Comparison of ENCODE assay signal across 14 cellular contexts in genomic region chr19:47776568-47776967, GRCh38. TPM values are rescaled to one million over a fixed set of nuclear protein-coding genes. Genes with fewer than 3 reads are reported as not detected.
A peak's percentile ranks its signal among the peaks of the same experiment; 100 is the strongest.
DNase-seq lines count a peak whose midpoint lies in the region; ATAC-seq, FAIRE-seq and TF ChIP-seq lines count a peak whose summit lies in the region.
"Had no signal": no experiment of that assay in that cellular context is flagged by ENCODE, and none has a peak within 500 bp of the region (broad histone marks: within the 10 kb centered on the region; RNA-seq: fewer than 3 reads in every experiment).

No MANE protein-coding gene starts in this region.

- no peak overlapping the region for H3K27ac ChIP-seq in CD8-positive, alpha-beta memory T cell (ENCODE audit: low read depth, low read length)
- no peak overlapping the region for H3K27ac ChIP-seq in K562 (ENCODE audit: extremely low read depth, low read depth, low read length)

- no peak for DNase-seq in CD8-positive, alpha-beta memory T cell
- peak; percentile 94 for DNase-seq in NCI-H146 (lab: John Stamatoyannopoulos, UW)
- no peak for DNase-seq in K562 (ENCODE audit: extremely low read depth in 1 of 4, low spot score in 3 of 4)
- peak; percentile 64 for DNase-seq in medulla oblongata (ENCODE audit: extremely low spot score)
- DNase-seq in cardiac septum (ENCODE audit: low spot score), result no peak
- DNase-seq in iPS-NIHi7 (ENCODE audit: extremely low spot score), result no peak
- DNase-seq in NOMO-1 treated with DMSO at 0.1 percent for 48 hours (lab: John Stamatoyannopoulos, UW; ENCODE audit: unreplicated experiment), result no peak
- DNase-seq: activated B cell treated with CpG ODN at 0.5 μM for 24 hours, heart right ventricle, MV-4-11, spleen had no signal

- no peak for TF ChIP-seq POLR2A in K562 (conservative IDR thresholded peaks at IDR 0.05)

- peaks cover 2% of the 10 kb centered on the region for H3K36me3 ChIP-seq in CD8-positive, alpha-beta memory T cell (ENCODE audit: insufficient read depth, low read length)
- H3K36me3 ChIP-seq in K562 (ENCODE audit: control insufficient read depth, insufficient read depth, low read length), result peaks cover 14% of the 10 kb centered on the region; the same call in 2 of the 3 replicates

- peaks cover 13% of the 10 kb centered on the region for H3K4me1 ChIP-seq in CD8-positive, alpha-beta memory T cell (ENCODE audit: insufficient read depth, low read length)
- peaks cover 11 to 29% of the 10 kb centered on the region in 2 experiments; a peak in 3 of 5 replicates for H3K4me1 ChIP-seq in K562 (replicated peaks in 1 of 2; ENCODE audit: control insufficient read depth in 2 of 2, insufficient read depth in 2 of 2, low read length in 2 of 2)

- no peaks in the 10 kb centered on the region for H3K9me3 ChIP-seq in CD8-positive, alpha-beta memory T cell (ENCODE audit: low read length)
- H3K9me3 ChIP-seq in K562 (replicated peaks; ENCODE audit: control insufficient read depth, insufficient read depth, low read depth, low read length), result no peaks in the 10 kb centered on the region
- H3K9me3 ChIP-seq: ascending aorta, heart right ventricle, spleen had no signal

- H3K9ac ChIP-seq in K562 (ENCODE audit: insufficient read depth in 1 of 2, low read depth in 2 of 2, low read length in 2 of 2), result no peak overlapping the region

- TF ChIP-seq RAD21 in K562 (CRISPR knock-in tag; conservative IDR thresholded peaks at IDR 0.05 in 1 of 2, IDR thresholded peaks at IDR 0.05 in 1 of 2), result no peak

- H3K9me3 Mint-ChIP-seq in CD8-positive, alpha-beta memory T cell, result no peaks in the 10 kb centered on the region
- H3K9me3 Mint-ChIP-seq: activated B cell treated with CpG ODN at 0.5 μM for 24 hours had no signal

- in situ Hi-C loops in K562 (cut with MboI), result no loop called here

- FAIRE-seq in K562 (lab: Jason Lieb, UNC), result peak; percentile 23

- H2AFZ ChIP-seq in K562 (ENCODE audit: low read depth, low read length), result no peak overlapping the region

- no peak overlapping the region for H3K4me2 ChIP-seq in K562 (ENCODE audit: insufficient read depth, low read length)

- ATAC-seq in K562, result no peak
- no peak for ATAC-seq in HG03045 (IDR thresholded peaks at IDR 0.05; ENCODE audit: unreplicated experiment)
- ATAC-seq: heart right ventricle had no signal

- POLR2A ChIA-PET in CD8-positive, alpha-beta memory T cell (lab: Charles Lee), result no interaction called here
- POLR2A ChIA-PET in K562 (lab: Yijun Ruan, JAX), result no interaction called here

- no peak for TF ChIP-seq EP300 in K562 (IDR thresholded peaks at IDR 0.05; ENCODE audit: low read length)

- no peaks in the 10 kb centered on the region for H4K20me1 ChIP-seq in K562 (replicated peaks; ENCODE audit: control insufficient read depth, insufficient read depth, low read length)

- no peak for TF ChIP-seq CTCF in K562 (IDR thresholded peaks at IDR 0.05 in 2 of 3, conservative IDR thresholded peaks at IDR 0.05 in 1 of 3; ENCODE audit: insufficient read depth in 2 of 3, low read depth in 1 of 3, low read length in 3 of 3)

- intact Hi-C loops in K562 (cut with micrococcal nuclease) (no loop called here), cardiac septum (cut with DNase I) (no loop called here)

- peak overlapping the region in 1 of 8 donors; percentile 12 for H3K27ac Mint-ChIP-seq in CD8-positive, alpha-beta memory T cell
- H3K27ac Mint-ChIP-seq: activated B cell treated with CpG ODN at 0.5 μM for 24 hours had no signal

- peaks cover under 1% of the 10 kb centered on the region for H3K9me1 ChIP-seq in K562 (ENCODE audit: control insufficient read depth, insufficient read depth, low read length)

- no TSS peak for BruUV-seq in K562 (replicated peaks; lab: Mats Ljungman, UMichigan)

- 76% methylated on average over 4 of the region's 4 CpGs for WGBS in K562 (ENCODE audit: insufficient coverage, low coverage, missing lambda C conversion rate)

- H3K36me3 Mint-ChIP-seq in CD8-positive, alpha-beta memory T cell, result peaks cover 3 to 18% (median 6%) of the 10 kb centered on the region in 3 donors

- peaks cover 25 to 38% (median 32%) of the 10 kb centered on the region in 3 donors for H3K4me1 Mint-ChIP-seq in CD8-positive, alpha-beta memory T cell

- CTCF ChIA-PET in CD8-positive, alpha-beta memory T cell (lab: Charles Lee), result interaction anchor here (1.1 to 1.9 kb wide), 2 partner anchors 11 to 33 kb away, joined by 5 to 7 read pairs; no protein-coding TSS in a partner anchor
- CTCF ChIA-PET in K562 (lab: Yijun Ruan, JAX; ENCODE audit: low intra/inter-chr PET ratio), result no interaction called here

- no peaks in the 10 kb centered on the region for H3K27me3 ChIP-seq in CD8-positive, alpha-beta memory T cell (ENCODE audit: insufficient read depth, low read length, poor library complexity, severe bottlenecking)
- H3K27me3 ChIP-seq in K562 (ENCODE audit: control insufficient read depth in 2 of 2, insufficient read depth in 2 of 2, low read length in 2 of 2), result no peaks in the 10 kb centered on the region
- H3K27me3 ChIP-seq: ascending aorta, heart right ventricle, spleen had no signal

- peaks cover 25% of the 10 kb centered on the region for H3K79me2 ChIP-seq in K562 (ENCODE audit: control insufficient read depth, insufficient read depth, low read length)

- no peaks in the 10 kb centered on the region for H3K27me3 Mint-ChIP-seq in CD8-positive, alpha-beta memory T cell
- H3K27me3 Mint-ChIP-seq: activated B cell treated with CpG ODN at 0.5 μM for 24 hours had no signal

- H3K4me3 Mint-ChIP-seq in CD8-positive, alpha-beta memory T cell, result peak overlapping the region in 4 of 7 donors; percentile 11 to 94 (median 38)
- H3K4me3 Mint-ChIP-seq: activated B cell treated with CpG ODN at 0.5 μM for 24 hours had no signal

- no peak overlapping the region for H3K4me3 ChIP-seq in CD8-positive, alpha-beta memory T cell (ENCODE audit: low read length)
- H3K4me3 ChIP-seq in K562, result no peak overlapping the region
- H3K4me3 ChIP-seq: ascending aorta had no signal

RNA-seq across cellular contexts. Expression of gene SELENOW, which starts 1.9 kb away (rescaled TPM):
- 100 to 1,000 TPM; 116 to 122 TPM for total RNA-seq in CD8-positive, alpha-beta memory T cell
- polyA plus RNA-seq in CD8-positive, alpha-beta memory T cell, result 334 TPM
- total RNA-seq in K562 (2011; cell fraction: chromatin; rRNA removed; ENCODE audit: low replicate concordance), result 41.1 and 91.2 TPM in 2 replicates
- total RNA-seq in K562 (2011; cell fraction: nucleolus; rRNA removed), result 75.2 and 79.4 TPM in 2 replicates
- total RNA-seq in K562 (2011; cell fraction: nucleoplasm; rRNA removed), result 97.1 and 146 TPM in 2 replicates
- total RNA-seq in K562 (2014; rRNA removed) (191 and 212 TPM in 2 replicates), K562 (2014; rRNA removed; fragmentation: Illumina TruSeq; extraction: Trizol) (78.3 and 95.2 TPM in 2 replicates), K562 (2015; rRNA removed; fragmentation: Illumina TruSeq; extraction: Trizol) (168 and 181 TPM in 2 replicates), K562 (2021) (91.9 and 103 TPM in 2 replicates), cardiac septum (944 TPM)
- polyA plus RNA-seq in K562 (2011; rRNA removed) (118 and 125 TPM in 2 replicates), K562 (2014; fragmentation: Illumina TruSeq; extraction: Trizol) (117 and 153 TPM in 2 replicates), K562 (2014; fragmentation: Nextera tagmentation; extraction: Ambion mirVana) (100 to 1,000 TPM; 268 to 279 TPM), K562 (2014; rRNA removed) (156 and 183 TPM in 2 replicates)
- polyA plus RNA-seq in K562 (2011; cell fraction: cytosol; rRNA removed), result 146 and 188 TPM in 2 replicates
- 94.7 and 118 TPM in 2 replicates for polyA plus RNA-seq in K562 (2011; cell fraction: nucleus; rRNA removed)
- polyA plus RNA-seq in K562 (2012), result 63.8 and 102 TPM in 2 replicates
- 20.4 and 23.9 TPM in 2 replicates for polyA minus RNA-seq in K562 (2011; rRNA and poly(A)+ RNA removed)
- polyA minus RNA-seq in K562 (2011; cell fraction: cytosol; rRNA and poly(A)+ RNA removed), result 24.2 and 24.3 TPM in 2 replicates
- polyA minus RNA-seq in K562 (2011; cell fraction: nucleus; rRNA and poly(A)+ RNA removed), result 17.6 and 19.3 TPM in 2 replicates

RNA-seq across cellular contexts. Expression of gene TPRX1, which starts 27.8 kb away (rescaled TPM):
- not detected for total RNA-seq in CD8-positive, alpha-beta memory T cell
- not detected for polyA plus RNA-seq in CD8-positive, alpha-beta memory T cell
- total RNA-seq in K562 (2011; cell fraction: chromatin; rRNA removed; ENCODE audit: low replicate concordance), result not detected in 2 replicates
- not detected in 2 replicates for total RNA-seq in K562 (2011; cell fraction: nucleolus; rRNA removed)
- not detected in 2 replicates for total RNA-seq in K562 (2011; cell fraction: nucleoplasm; rRNA removed)
- total RNA-seq in K562 (2014; rRNA removed) (not detected in 2 replicates), K562 (2014; rRNA removed; fragmentation: Illumina TruSeq; extraction: Trizol) (not detected in 2 replicates), K562 (2015; rRNA removed; fragmentation: Illumina TruSeq; extraction: Trizol) (not detected in 2 replicates), K562 (2021) (not detected in 2 replicates), cardiac septum (not detected)
- polyA plus RNA-seq in K562 (2011; rRNA removed) (not detected in 2 replicates), K562 (2014; fragmentation: Illumina TruSeq; extraction: Trizol) (not detected in 2 replicates), K562 (2014; fragmentation: Nextera tagmentation; extraction: Ambion mirVana) (not detected), K562 (2014; rRNA removed) (not detected in 2 replicates)
- not detected in 2 replicates for polyA plus RNA-seq in K562 (2011; cell fraction: cytosol; rRNA removed)
- not detected in 2 replicates for polyA plus RNA-seq in K562 (2011; cell fraction: nucleus; rRNA removed)
- not detected in 2 replicates for polyA plus RNA-seq in K562 (2012)
- not detected in 2 replicates for polyA minus RNA-seq in K562 (2011; rRNA and poly(A)+ RNA removed)
- not detected in 2 replicates for polyA minus RNA-seq in K562 (2011; cell fraction: cytosol; rRNA and poly(A)+ RNA removed)
- not detected in 2 replicates for polyA minus RNA-seq in K562 (2011; cell fraction: nucleus; rRNA and poly(A)+ RNA removed)
- total RNA-seq: activated B cell treated with CpG ODN at 0.5 μM for 24 hours, ascending aorta, heart right ventricle, spleen, subcutaneous adipose tissue had no signal
- polyA plus RNA-seq: heart right ventricle, spleen had no signal

RNA-seq across cellular contexts. Expression of gene NOP53, which starts 31.2 kb away (rescaled TPM):
- total RNA-seq in CD8-positive, alpha-beta memory T cell, result 100 to 1,000 TPM; 236 to 243 TPM
- polyA plus RNA-seq in CD8-positive, alpha-beta memory T cell, result 196 TPM
- 71.9 and 141 TPM in 2 replicates for total RNA-seq in K562 (2011; cell fraction: chromatin; rRNA removed; ENCODE audit: low replicate concordance)
- total RNA-seq in K562 (2011; cell fraction: nucleolus; rRNA removed), result 125 and 129 TPM in 2 replicates
- 105 and 135 TPM in 2 replicates for total RNA-seq in K562 (2011; cell fraction: nucleoplasm; rRNA removed)
- 254 and 304 TPM in 2 replicates for total RNA-seq in K562 (2014; rRNA removed)
- total RNA-seq in K562 (2014; rRNA removed; fragmentation: Illumina TruSeq; extraction: Trizol), result 97.1 and 111 TPM in 2 replicates
- 139 and 145 TPM in 2 replicates for total RNA-seq in K562 (2015; rRNA removed; fragmentation: Illumina TruSeq; extraction: Trizol)
- total RNA-seq in K562 (2021), result 207 and 231 TPM in 2 replicates
- 146 and 189 TPM in 2 replicates for polyA plus RNA-seq in K562 (2011; rRNA removed)
- polyA plus RNA-seq in K562 (2011; cell fraction: cytosol; rRNA removed), result 121 and 183 TPM in 2 replicates
- 86.3 and 109 TPM in 2 replicates for polyA plus RNA-seq in K562 (2011; cell fraction: nucleus; rRNA removed)
- 423 and 620 TPM in 2 replicates for polyA plus RNA-seq in K562 (2012)
- 113 and 268 TPM in 2 replicates for polyA plus RNA-seq in K562 (2014; fragmentation: Illumina TruSeq; extraction: Trizol)
- polyA plus RNA-seq in K562 (2014; fragmentation: Nextera tagmentation; extraction: Ambion mirVana), result 1 to 10 TPM; 6.5 to 7.0 TPM
- 257 and 274 TPM in 2 replicates for polyA plus RNA-seq in K562 (2014; rRNA removed)
- polyA minus RNA-seq in K562 (2011; rRNA and poly(A)+ RNA removed), result 48.0 and 49.6 TPM in 2 replicates
- polyA minus RNA-seq in K562 (2011; cell fraction: cytosol; rRNA and poly(A)+ RNA removed), result 107 and 130 TPM in 2 replicates
- 35.7 and 49.4 TPM in 2 replicates for polyA minus RNA-seq in K562 (2011; cell fraction: nucleus; rRNA and poly(A)+ RNA removed)
- 136 TPM for total RNA-seq in cardiac septum

RNA-seq across cellular contexts. Expression of gene CRX, which starts 45.2 kb away (rescaled TPM):
- total RNA-seq in CD8-positive, alpha-beta memory T cell, result not detected
- not detected for polyA plus RNA-seq in CD8-positive, alpha-beta memory T cell
- not detected in 2 replicates for total RNA-seq in K562 (2011; cell fraction: chromatin; rRNA removed; ENCODE audit: low replicate concordance)
- total RNA-seq in K562 (2011; cell fraction: nucleolus; rRNA removed), result not detected in 2 replicates
- total RNA-seq in K562 (2011; cell fraction: nucleoplasm; rRNA removed), result not detected in 2 replicates
- total RNA-seq in K562 (2014; rRNA removed), result not detected in 2 replicates
- total RNA-seq in K562 (2014; rRNA removed; fragmentation: Illumina TruSeq; extraction: Trizol), result not detected in 2 replicates
- not detected in 2 replicates for total RNA-seq in K562 (2015; rRNA removed; fragmentation: Illumina TruSeq; extraction: Trizol)
- total RNA-seq in K562 (2021), result not detected in 2 replicates
- not detected in 2 replicates for polyA plus RNA-seq in K562 (2011; rRNA removed)
- polyA plus RNA-seq in K562 (2011; cell fraction: cytosol; rRNA removed), result not detected in 2 replicates
- not detected in 2 replicates for polyA plus RNA-seq in K562 (2011; cell fraction: nucleus; rRNA removed)
- polyA plus RNA-seq in K562 (2012), result 0.01 and 0.04 TPM in 2 replicates
- not detected in 2 replicates for polyA plus RNA-seq in K562 (2014; fragmentation: Illumina TruSeq; extraction: Trizol)
- polyA plus RNA-seq in K562 (2014; fragmentation: Nextera tagmentation; extraction: Ambion mirVana), result under 1 TPM in 1 of 2 experiments, not detected in 1; 0.01 TPM
- not detected in 2 replicates for polyA plus RNA-seq in K562 (2014; rRNA removed)
- not detected in 2 replicates for polyA minus RNA-seq in K562 (2011; rRNA and poly(A)+ RNA removed)
- polyA minus RNA-seq in K562 (2011; cell fraction: cytosol; rRNA and poly(A)+ RNA removed), result not detected in 2 replicates
- not detected in 2 replicates for polyA minus RNA-seq in K562 (2011; cell fraction: nucleus; rRNA and poly(A)+ RNA removed)
- total RNA-seq in cardiac septum, result not detected
- total RNA-seq: activated B cell treated with CpG ODN at 0.5 μM for 24 hours, ascending aorta, heart right ventricle, subcutaneous adipose tissue had no signal
- polyA plus RNA-seq: heart right ventricle, spleen had no signal

Comparison
In these comparisons a context has a peak if more than half of its experiments do, and no peak if none do; other contexts are left out.
1. DNase-seq: peak in NCI-H146 (single experiment) and medulla oblongata (single experiment); none in CD8-positive, alpha-beta memory T cell (0 of 5), K562 (0 of 4), cardiac septum (single experiment), iPS-NIHi7 (single experiment) and NOMO-1 treated with DMSO at 0.1 percent for 48 hours (single experiment).